ENCODE assay signal across 32 cellular contexts in the genomic region with DNA sequence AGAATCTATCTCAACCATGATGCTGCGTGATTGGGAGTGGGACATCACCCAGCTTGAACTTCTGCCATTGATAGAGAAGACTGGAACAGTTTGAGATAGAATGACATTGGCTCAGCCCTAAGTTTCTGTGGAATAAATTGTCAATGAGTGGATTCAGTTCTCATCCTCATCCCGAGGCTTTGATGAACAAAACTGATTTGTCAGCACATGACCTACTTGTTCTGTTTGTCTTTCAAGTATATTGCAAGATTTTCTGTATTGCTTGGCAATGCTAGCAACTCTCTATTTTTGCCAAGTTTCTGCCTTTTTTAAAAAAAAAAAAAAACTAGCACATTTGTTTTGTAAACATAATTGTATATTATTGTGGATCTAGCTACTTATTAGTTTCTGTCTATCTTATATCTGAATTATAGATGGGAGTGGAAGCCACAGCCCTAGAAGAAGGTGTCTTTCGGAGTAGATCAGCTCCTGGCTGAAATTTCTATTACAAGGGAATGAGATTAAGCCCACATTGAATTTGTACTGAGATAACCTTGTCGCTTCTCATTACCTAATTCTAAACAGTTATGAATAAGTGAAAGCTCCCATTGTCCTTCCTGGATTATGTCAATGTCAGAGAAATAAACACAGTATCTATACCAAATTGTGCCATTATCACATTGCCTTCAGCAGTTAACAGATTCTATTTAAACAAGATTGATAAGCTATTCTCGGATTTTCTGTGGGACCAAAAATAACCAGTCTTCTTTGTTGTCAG.
"Had no signal": no experiment of that assay in that cellular context is flagged by ENCODE, and none has a peak within 500 bp of the region (broad histone marks: within the 10 kb centered on the region; RNA-seq: fewer than 3 reads in every experiment).

No MANE protein-coding gene starts in this region.

- DNase-seq: naive thymus-derived CD8-positive, alpha-beta T cell; nephron progenitor cell; nucleus accumbens; pancreas; posterior cingulate gyrus; psoas muscle; right cardiac atrium; spleen; stimulated activated CD4-positive, alpha-beta T cell treated with anti-CD3 and anti-CD28 coated beads, Interleukin-12 subunit alpha, Interleukin-12 subunit beta, amount 100 ng/mL, for 4 hours; stimulated activated CD4-positive, alpha-beta T cell treated with anti-CD3 and anti-CD28 coated beads, Interleukin-1b, Interleukin-23, amount 100 ng/mL, for 48 hours; stimulated activated CD4-positive, alpha-beta T cell treated with anti-CD3 and anti-CD28 coated beads, Interleukin-4, amount 100 ng/mL, for 1 hour; stimulated activated CD4-positive, alpha-beta T cell treated with anti-CD3 and anti-CD28 coated beads, Interleukin-4, amount 100 ng/mL, for 4 hours; stimulated activated CD8-positive, alpha-beta memory T cell treated with anti-CD3 and anti-CD28 coated beads, Interleukin-4, amount 100 ng/mL, for 48 hours; stimulated activated naive CD4-positive, alpha-beta T cell; stimulated activated naive CD8-positive, alpha-beta T cell treated with anti-CD3 and anti-CD28 coated beads, Interleukin-15, amount 100 ng/mL, for 72 hours; stimulated activated naive CD8-positive, alpha-beta T cell treated with anti-CD3 and anti-CD28 coated beads, Interleukin-15, Interleukin-2, amounts not matched to agents 100 U/mL and 50 U/mL, for 24 hours; substantia nigra; testis; tibial artery; transverse colon; upper lobe of right lung; uterus had no signal

- H3K27ac ChIP-seq: neutrophil, pancreas, psoas muscle, skin epidermis, spleen, suprapubic skin, testis, tibial artery, transverse colon, upper lobe of right lung, uterus had no signal

- FAIRE-seq: pancreas had no signal

- H3K4me3 ChIP-seq: pancreas, psoas muscle, skin epidermis, smooth muscle cell, spleen, suprapubic skin, testis, tibial artery, transverse colon, upper lobe of right lung, uterus had no signal

- H3K4me3 Mint-ChIP-seq: naive thymus-derived CD8-positive, alpha-beta T cell; natural killer cell treated with Interleukin-12 subunit alpha and Interleukin-12 subunit beta and Interleukin-15 and Interleukin-18, amount 100 ng/mL, for 72 hours; nephron progenitor cell; neural crest cell; stimulated activated memory B cell treated with anti-CD40 and anti-IgM and Interleukin-4, amounts not matched to agents 10 μg/mL and 1 μg/mL and 100 μg/mL, for 72 hours; stimulated activated naive CD8-positive, alpha-beta T cell treated with anti-CD3 and anti-CD28 coated beads, Interleukin-15, amount 100 ng/mL, for 72 hours; type B pancreatic cell had no signal

- H3K4me1 ChIP-seq: pancreas, psoas muscle, spleen, suprapubic skin, testis, tibial artery, transverse colon, upper lobe of right lung, uterus had no signal

- H3K27me3 ChIP-seq: neutrophil, pancreas, spleen, suprapubic skin, testis, tibial artery, transverse colon, upper lobe of right lung, uterus had no signal

- H3K4me2 ChIP-seq: smooth muscle cell had no signal

- H3K9me3 Mint-ChIP-seq: natural killer cell treated with Interleukin-12 subunit alpha and Interleukin-12 subunit beta and Interleukin-15 and Interleukin-18, amount 100 ng/mL, for 72 hours; nephron progenitor cell; neural crest cell; stimulated activated memory B cell treated with anti-CD40 and anti-IgM and Interleukin-4, amounts not matched to agents 10 μg/mL and 1 μg/mL and 100 μg/mL, for 72 hours; type B pancreatic cell had no signal

- H3K27ac Mint-ChIP-seq: naive thymus-derived CD8-positive, alpha-beta T cell; natural killer cell treated with Interleukin-12 subunit alpha and Interleukin-12 subunit beta and Interleukin-15 and Interleukin-18, amount 100 ng/mL, for 72 hours; nephron progenitor cell; progenitor cell of endocrine pancreas; stimulated activated memory B cell treated with anti-CD40 and anti-IgM and Interleukin-4, amounts not matched to agents 10 μg/mL and 1 μg/mL and 100 μg/mL, for 72 hours; stimulated activated naive CD8-positive, alpha-beta T cell treated with anti-CD3 and anti-CD28 coated beads, Interleukin-15, amount 100 ng/mL, for 72 hours; type B pancreatic cell had no signal

- H3K36me3 Mint-ChIP-seq: naive thymus-derived CD8-positive, alpha-beta T cell; natural killer cell treated with Interleukin-12 subunit alpha and Interleukin-12 subunit beta and Interleukin-15 and Interleukin-18, amount 100 ng/mL, for 72 hours; stimulated activated memory B cell treated with anti-CD40 and anti-IgM and Interleukin-4, amounts not matched to agents 10 μg/mL and 1 μg/mL and 100 μg/mL, for 72 hours; type B pancreatic cell had no signal

- H3K36me3 ChIP-seq: neutrophil, pancreas, spleen, suprapubic skin, tibial artery, transverse colon, upper lobe of right lung, uterus had no signal

- H3K27me3 Mint-ChIP-seq: natural killer cell treated with Interleukin-12 subunit alpha and Interleukin-12 subunit beta and Interleukin-15 and Interleukin-18, amount 100 ng/mL, for 72 hours; progenitor cell of endocrine pancreas; stimulated activated memory B cell treated with anti-CD40 and anti-IgM and Interleukin-4, amounts not matched to agents 10 μg/mL and 1 μg/mL and 100 μg/mL, for 72 hours; stimulated activated naive CD8-positive, alpha-beta T cell treated with anti-CD3 and anti-CD28 coated beads, Interleukin-15, amount 100 ng/mL, for 72 hours; type B pancreatic cell had no signal

- H3K9me3 ChIP-seq: neutrophil, pancreas, psoas muscle, spleen, suprapubic skin, testis, tibial artery, transverse colon, upper lobe of right lung, uterus had no signal

- H3K4me1 Mint-ChIP-seq: naive thymus-derived CD8-positive, alpha-beta T cell; nephron progenitor cell; neural crest cell; stimulated activated memory B cell treated with anti-CD40 and anti-IgM and Interleukin-4, amounts not matched to agents 10 μg/mL and 1 μg/mL and 100 μg/mL, for 72 hours; stimulated activated naive CD8-positive, alpha-beta T cell treated with anti-CD3 and anti-CD28 coated beads, Interleukin-15, amount 100 ng/mL, for 72 hours had no signal

- ATAC-seq: naive thymus-derived CD8-positive, alpha-beta T cell; natural killer cell treated with Interleukin-12 subunit alpha and Interleukin-12 subunit beta and Interleukin-15 and Interleukin-18, amount 100 ng/mL, for 72 hours; pancreas; psoas muscle; right cardiac atrium; sciatic nerve; stimulated activated memory B cell treated with anti-CD40 and anti-IgM and Interleukin-4, amounts not matched to agents 10 μg/mL and 1 μg/mL and 100 μg/mL, for 72 hours; stimulated activated naive CD8-positive, alpha-beta T cell treated with anti-CD3 and anti-CD28 coated beads, Interleukin-15, amount 100 ng/mL, for 72 hours; stimulated activated naive CD8-positive, alpha-beta T cell treated with anti-CD3 and anti-CD28 coated beads, Interleukin-15, Interleukin-2, amounts not matched to agents 100 U/mL and 50 U/mL, for 24 hours; upper lobe of right lung had no signal
